ENCODE assay signal across 10 cellular contexts in the genomic region with DNA sequence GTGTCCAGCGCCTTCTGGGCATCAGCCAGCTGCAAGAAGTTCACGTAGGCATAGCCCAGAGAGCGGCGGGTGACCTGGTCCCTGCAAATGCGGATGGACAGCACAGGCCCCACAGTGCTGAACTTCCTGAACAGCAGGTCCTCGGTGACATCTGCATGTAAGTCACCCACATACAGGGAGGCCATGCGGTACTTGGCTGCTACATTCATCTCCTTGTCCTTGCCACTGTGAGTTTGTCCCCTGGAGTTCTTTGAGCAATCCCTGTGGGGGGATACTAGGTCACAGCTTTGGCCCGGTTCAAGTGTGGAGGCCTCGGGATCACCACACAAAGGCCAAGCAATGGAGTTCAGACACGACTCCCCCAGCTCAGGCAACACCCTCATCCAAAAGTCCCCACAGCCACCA. TPM values are rescaled to one million over a fixed set of nuclear protein-coding genes. Genes with fewer than 3 reads are reported as not detected.
A peak's percentile ranks its signal among the peaks of the same experiment; 100 is the strongest.
DNase-seq lines count a peak whose midpoint lies in the region; ATAC-seq and TF ChIP-seq lines count a peak whose summit lies in the region.
"Had no signal": no experiment of that assay in that cellular context is flagged by ENCODE, and none has a peak within 500 bp of the region (broad histone marks: within the 10 kb centered on the region; RNA-seq: fewer than 3 reads in every experiment).

No MANE protein-coding gene starts in this region.

- H3K27me3 ChIP-seq in esophagus muscularis mucosa (no peaks in the 10 kb centered on the region), aorta (ENCODE audit: control insufficient read depth in 1 of 2, insufficient read depth in 2 of 2, low read length in 1 of 2) (no peaks in the 10 kb centered on the region)

- H3K27ac ChIP-seq in esophagus muscularis mucosa (replicated peaks in 1 of 4) = peak overlapping the region; percentile 13 to 84 (median 66)
- H3K27ac ChIP-seq in aorta (ENCODE audit: low read depth in 1 of 2, low read length in 2 of 2) = no peak overlapping the region

- H3K27ac Mint-ChIP-seq in nephron (peak overlapping the region; percentile 93 to 97 (median 96)), Calu3 (ENCODE audit: unreplicated experiment) (no peak overlapping the region)

- peaks cover 0 to 31% (median 20%) of the 10 kb centered on the region in 4 donors for H3K4me1 ChIP-seq in esophagus muscularis mucosa
- no peaks in the 10 kb centered on the region for H3K4me1 ChIP-seq in aorta (ENCODE audit: control insufficient read depth in 1 of 2, insufficient read depth in 2 of 2, low read length in 2 of 2)

- BruUV-seq in Calu3 (replicated peaks; lab: Mats Ljungman, UMichigan) = no TSS peak

- 66% methylated on average over 6 of the region's 10 CpGs for WGBS in esophagus muscularis mucosa
- 52 to 61% methylated on average over 10 of the region's 10 CpGs for WGBS in aorta, 2 donors

- no peak for TF ChIP-seq POLR2A in esophagus muscularis mucosa (IDR thresholded peaks at IDR 0.05; ENCODE audit: low read depth)

- no peak for TF ChIP-seq EP300 in esophagus muscularis mucosa (IDR thresholded peaks at IDR 0.05)

- peak; percentile 34 for ATAC-seq in aorta (ENCODE audit: low FRiP score)

- H3K4me1 Mint-ChIP-seq in nephron (peaks cover 19% of the 10 kb centered on the region), Calu3 (ENCODE audit: low read depth, unreplicated experiment) (no peaks in the 10 kb centered on the region)

- H3K36me3 ChIP-seq in esophagus muscularis mucosa (no peaks in the 10 kb centered on the region), aorta (ENCODE audit: control insufficient read depth in 1 of 2, insufficient read depth in 2 of 2, low read length in 1 of 2) (no peaks in the 10 kb centered on the region)
- H3K36me3 ChIP-seq: WERI-Rb-1 had no signal

- peak overlapping the region; percentile 85 to 92 (median 88) for H3K4me3 Mint-ChIP-seq in nephron
- H3K4me3 Mint-ChIP-seq in Calu3 (ENCODE audit: low read depth, unreplicated experiment) = no peak overlapping the region

- H3K4me3 ChIP-seq in esophagus muscularis mucosa (peak overlapping the region; percentile 60 to 73 (median 61)), aorta (ENCODE audit: low read length in 2 of 2) (peak overlapping the region; percentile 64 to 75)

- CTCF ChIA-PET in Calu3 (lab: Charles Lee) = no interaction called here

- peak; percentile 32 for DNase-seq in activated CD8-positive, alpha-beta memory T cell treated with anti-CD3 and anti-CD28 coated beads for 24 hours
- DNase-seq in activated CD8-positive, alpha-beta memory T cell treated with anti-CD3 and anti-CD28 coated beads, Interleukin-2, amount 50 U/mL, for 4 hours = no peak
- DNase-seq in esophagus muscularis mucosa (ENCODE audit: extremely low spot score) (no peak), aorta (peak; percentile 35 to 53), Calu3 (no peak), NCI-H2107 treated with DMSO at 0.1 percent for 48 hours (lab: John Stamatoyannopoulos, UW; ENCODE audit: unreplicated experiment) (no peak), ecto neural progenitor cell (ENCODE audit: low spot score) (no peak)
- DNase-seq: anterior cingulate cortex, WERI-Rb-1 had no signal

- H3K36me3 Mint-ChIP-seq in nephron (ENCODE audit: low read depth) (peaks cover 13% of the 10 kb centered on the region), Calu3 (ENCODE audit: insufficient read depth, unreplicated experiment) (no peaks in the 10 kb centered on the region)

- TF ChIP-seq CTCF in esophagus muscularis mucosa (IDR thresholded peaks at IDR 0.05) (no peak), nephron (IDR thresholded peaks at IDR 0.05; ENCODE audit: unreplicated experiment in 3 of 3) (no peak), Calu3 (IDR thresholded peaks at IDR 0.05; ENCODE audit: unreplicated experiment) (no peak)

- H3K9me3 Mint-ChIP-seq in nephron (peaks cover 4% of the 10 kb centered on the region), Calu3 (ENCODE audit: low read depth, unreplicated experiment) (peaks cover 6% of the 10 kb centered on the region)

- H3K27me3 Mint-ChIP-seq in nephron (ENCODE audit: low read depth) = no peaks in the 10 kb centered on the region
- no peaks in the 10 kb centered on the region for H3K27me3 Mint-ChIP-seq in Calu3 (ENCODE audit: unreplicated experiment)

- intact Hi-C loops in esophagus muscularis mucosa (cut with DNase I) (no loop called here), aorta (cut with DNase I) (loop anchor here in 1 of 2 donors (5.0 kb wide), 1 partner anchor 1049 kb away; no protein-coding TSS in a partner anchor), Calu3 (cut with micrococcal nuclease; ENCODE audit: unreplicated experiment) (no loop called here)

- H3K9me3 ChIP-seq in esophagus muscularis mucosa (no peaks in the 10 kb centered on the region), aorta (ENCODE audit: control insufficient read depth, low read length) (no peaks in the 10 kb centered on the region)

RNA-seq across cellular contexts. Expression of a gene that starts 0.8 kb away (rescaled TPM):
- 1 to 10 TPM; 1.2 to 1.7 (median 1.4) TPM for total RNA-seq in esophagus muscularis mucosa
- total RNA-seq in aorta = 1 to 10 TPM; 3.0 to 3.9 TPM
- under 1 TPM; 0.23 to 0.63 TPM for polyA plus RNA-seq in aorta
- not detected in 2 replicates for total RNA-seq in Calu3 (2022)

Comparison
In these comparisons a context has a peak if more than half of its experiments do, and no peak if none do; other contexts are left out.
1. DNase-seq: peak in activated CD8-positive, alpha-beta memory T cell treated with anti-CD3 and anti-CD28 coated beads for 24 hours (single experiment) and aorta (2 of 2); none in activated CD8-positive, alpha-beta memory T cell treated with anti-CD3 and anti-CD28 coated beads, Interleukin-2, amount 50 U/mL, for 4 hours (single experiment), esophagus muscularis mucosa (single experiment), Calu3 (single experiment), NCI-H2107 treated with DMSO at 0.1 percent for 48 hours (single experiment) and ecto neural progenitor cell (single experiment).
2. H3K27ac ChIP-seq: peak in esophagus muscularis mucosa (4 of 4); none in aorta (0 of 2).